11 cellular contexts compared by ENCODE assay signal in the genomic region with DNA sequence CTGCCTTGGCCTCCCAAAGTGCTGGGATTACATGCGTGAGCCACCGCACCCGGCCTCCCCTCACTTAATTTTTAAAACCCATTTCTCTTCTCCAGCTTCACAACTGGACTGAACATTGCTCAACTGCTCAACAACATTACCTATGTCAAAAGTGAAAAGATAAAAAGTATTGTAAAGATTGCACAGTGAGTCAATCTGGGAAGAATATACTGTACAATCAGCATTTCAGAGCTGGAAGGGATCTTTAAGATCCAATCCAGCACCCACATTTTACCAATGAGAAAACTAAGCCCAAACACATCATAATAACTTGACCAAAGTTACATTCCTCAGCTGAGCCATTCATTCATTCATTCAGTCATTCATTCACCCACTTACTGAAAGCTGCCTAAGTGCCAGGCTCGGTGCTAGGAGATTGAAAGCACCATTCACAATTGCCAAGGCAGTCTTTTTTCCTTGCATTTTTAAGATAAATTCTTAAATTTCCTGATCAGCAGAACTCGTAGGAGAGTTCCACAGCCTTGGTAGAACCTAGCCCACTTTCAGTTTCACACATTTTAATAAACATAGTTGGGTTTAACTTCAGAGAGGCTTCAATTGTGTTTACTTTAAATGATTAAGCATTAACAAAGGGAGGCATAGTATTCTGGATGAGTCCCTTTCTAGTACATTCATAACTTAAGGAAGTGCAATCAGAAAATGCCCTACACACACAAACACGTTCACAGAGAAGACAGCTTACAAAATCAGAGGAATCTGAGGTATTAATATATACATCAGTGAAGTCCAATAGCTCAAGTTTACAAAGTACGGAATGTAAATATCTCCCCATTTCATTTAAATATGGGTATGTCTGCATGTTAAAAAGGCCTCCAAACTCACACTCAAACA. TPM values are rescaled to one million over a fixed set of nuclear protein-coding genes. Genes with fewer than 3 reads are reported as not detected.
DNase-seq lines count a peak whose midpoint lies in the region; ATAC-seq and TF ChIP-seq lines count a peak whose summit lies in the region.
"Had no signal": no experiment of that assay in that cellular context is flagged by ENCODE, and none has a peak within 500 bp of the region (broad histone marks: within the 10 kb centered on the region; RNA-seq: fewer than 3 reads in every experiment).

No MANE protein-coding gene starts in this region.

- POLR2A ChIA-PET in activated CD4-positive, alpha-beta T cell treated with anti-CD3 and anti-CD28 coated beads for 36 hours (lab: Charles Lee), result interaction anchor here (0.7 kb wide), 1 partner anchor 360 kb away, joined by 3 read pairs; no protein-coding TSS in a partner anchor

- H3K4me2 ChIP-seq in fibroblast of lung (ENCODE audit: extremely low read depth, insufficient read depth, low read length), result peak overlapping the region; percentile 68
- no peak overlapping the region for H3K4me2 ChIP-seq in trophoblast cell (ENCODE audit: low read length)

- H3K18ac ChIP-seq in trophoblast cell (ENCODE audit: low read length), result no peak overlapping the region

- DNase-seq in activated CD4-positive, alpha-beta T cell treated with anti-CD3 and anti-CD28 coated beads for 36 hours, result no peak
- DNase-seq in activated CD4-positive, alpha-beta T cell treated with anti-CD3 and anti-CD28 coated beads for 1 hour, result no peak
- no peak for DNase-seq in T-helper 17 cell
- peak in 1 of 2 donors; percentile 25 for DNase-seq in fibroblast of lung (ENCODE audit: low read depth in 2 of 2)
- no peak for DNase-seq in stimulated activated effector memory CD8-positive, alpha-beta T cell treated with anti-CD3 and anti-CD28 coated beads, Interleukin-12 subunit alpha, Interleukin-12 subunit beta, amount 100 ng/mL, for 72 hours (ENCODE audit: low spot score in 2 of 2)
- no peak for DNase-seq in NCI-H146 (lab: John Stamatoyannopoulos, UW)
- DNase-seq in trophoblast cell, result no peak
- DNase-seq: activated CD4-positive, alpha-beta T cell treated with anti-CD3 and anti-CD28 coated beads, Interleukin-2, amount 50 U/mL, for 48 hours; NCI-H1048 had no signal

- intact Hi-C loops in activated CD4-positive, alpha-beta T cell treated with anti-CD3 and anti-CD28 coated beads for 36 hours (cut with DNase I, micrococcal nuclease), result loop anchor here in 1 of 2 experiments (5.0 kb wide), 1 partner anchor 359 kb away; no protein-coding TSS in a partner anchor

- H3K23ac ChIP-seq in trophoblast cell (ENCODE audit: low read length), result no peak overlapping the region

- H3K36me3 ChIP-seq in fibroblast of lung (ENCODE audit: control insufficient read depth, insufficient read depth, low read length), result peaks cover 2% of the 10 kb centered on the region
- peaks cover 2 to 5% of the 10 kb centered on the region in 2 experiments for H3K36me3 ChIP-seq in trophoblast cell (ENCODE audit: control insufficient read depth in 1 of 2, insufficient read depth in 2 of 2, low read length in 2 of 2)

- no peak overlapping the region for H3K14ac ChIP-seq in trophoblast cell (ENCODE audit: low read length)

- peaks cover 12% of the 10 kb centered on the region for H3K4me1 ChIP-seq in fibroblast of lung (ENCODE audit: control insufficient read depth, extremely low read depth, insufficient read depth, low read length)
- peaks cover 0 to 3% of the 10 kb centered on the region in 2 experiments for H3K4me1 ChIP-seq in trophoblast cell (ENCODE audit: control insufficient read depth in 1 of 2, insufficient read depth in 2 of 2, low read length in 2 of 2)

- TF ChIP-seq CTCF in fibroblast of lung (conservative IDR thresholded peaks at IDR 0.05 in 1 of 2, IDR thresholded peaks at IDR 0.05 in 1 of 2; ENCODE audit: low read depth in 1 of 2, low read length in 2 of 2), result no peak

- ATAC-seq in activated CD4-positive, alpha-beta T cell treated with anti-CD3 and anti-CD28 coated beads for 36 hours, result no peak
- ATAC-seq in T-helper 17 cell (no peak), HG03342 (IDR thresholded peaks at IDR 0.05; ENCODE audit: unreplicated experiment) (no peak)
- ATAC-seq in stimulated activated effector memory CD8-positive, alpha-beta T cell treated with anti-CD3 and anti-CD28 coated beads, Interleukin-12 subunit alpha, Interleukin-12 subunit beta, amount 100 ng/mL, for 72 hours, result no peak

- H3K27me3 ChIP-seq in fibroblast of lung (ENCODE audit: control insufficient read depth, insufficient read depth, low read length), result no peaks in the 10 kb centered on the region
- H3K27me3 ChIP-seq in trophoblast cell (ENCODE audit: insufficient read depth, low read length), result no peaks in the 10 kb centered on the region

- no peaks in the 10 kb centered on the region for H3K9me3 Mint-ChIP-seq in activated CD4-positive, alpha-beta T cell treated with anti-CD3 and anti-CD28 coated beads for 36 hours (ENCODE audit: low read depth)
- no peaks in the 10 kb centered on the region for H3K9me3 Mint-ChIP-seq in stimulated activated effector memory CD8-positive, alpha-beta T cell treated with anti-CD3 and anti-CD28 coated beads, Interleukin-12 subunit alpha, Interleukin-12 subunit beta, amount 100 ng/mL, for 72 hours

- H2BK5ac ChIP-seq in trophoblast cell (ENCODE audit: low read depth, low read length, poor library complexity), result no peak overlapping the region

- no peak overlapping the region for H2BK12ac ChIP-seq in trophoblast cell (ENCODE audit: low read length)

- H2AFZ ChIP-seq in fibroblast of lung (ENCODE audit: low read length), result no peak overlapping the region
- H2AFZ ChIP-seq in trophoblast cell (ENCODE audit: insufficient read depth, low read length, poor library complexity), result no peak overlapping the region
- H2AFZ ChIP-seq: parathyroid adenoma had no signal

- H3K4me3 Mint-ChIP-seq in activated CD4-positive, alpha-beta T cell treated with anti-CD3 and anti-CD28 coated beads for 36 hours, result peak overlapping the region; percentile 46
- H3K4me3 Mint-ChIP-seq in T-helper 17 cell, result peak overlapping the region; percentile 69
- H3K4me3 Mint-ChIP-seq in stimulated activated effector memory CD8-positive, alpha-beta T cell treated with anti-CD3 and anti-CD28 coated beads, Interleukin-12 subunit alpha, Interleukin-12 subunit beta, amount 100 ng/mL, for 72 hours, result peak overlapping the region; percentile 90

- H3K9me3 ChIP-seq in T-helper 17 cell (ENCODE audit: control insufficient read depth, low read length, poor library complexity, severe bottlenecking) (no peaks in the 10 kb centered on the region), fibroblast of lung (ENCODE audit: control insufficient read depth, insufficient read depth, low read depth, low read length) (no peaks in the 10 kb centered on the region), trophoblast cell (ENCODE audit: insufficient read depth, low read depth, low read length) (no peaks in the 10 kb centered on the region)

- H3K79me2 ChIP-seq in fibroblast of lung (ENCODE audit: control insufficient read depth, insufficient read depth, low read length), result peaks cover 26% of the 10 kb centered on the region
- peaks cover 4% of the 10 kb centered on the region for H3K79me2 ChIP-seq in trophoblast cell (ENCODE audit: control insufficient read depth, insufficient read depth, low read length, poor library complexity)

- peaks cover 33% of the 10 kb centered on the region for H3K36me3 Mint-ChIP-seq in activated CD4-positive, alpha-beta T cell treated with anti-CD3 and anti-CD28 coated beads for 36 hours (ENCODE audit: low read depth)
- H3K36me3 Mint-ChIP-seq in T-helper 17 cell (ENCODE audit: low read depth), result peaks cover 2% of the 10 kb centered on the region
- H3K36me3 Mint-ChIP-seq in stimulated activated effector memory CD8-positive, alpha-beta T cell treated with anti-CD3 and anti-CD28 coated beads, Interleukin-12 subunit alpha, Interleukin-12 subunit beta, amount 100 ng/mL, for 72 hours, result peaks cover 74% of the 10 kb centered on the region

- no CpG with 5 or more reads among the region's 7 CpGs for WGBS in trophoblast cell (ENCODE audit: extremely low coverage, insufficient coverage, insufficient read length)

- no peak overlapping the region for H4K8ac ChIP-seq in trophoblast cell (ENCODE audit: low read depth, low read length)

- CTCF ChIA-PET in activated CD4-positive, alpha-beta T cell treated with anti-CD3 and anti-CD28 coated beads for 36 hours (lab: Charles Lee), result interaction anchor here (0.8 to 7.3 kb wide), 7 partner anchors 19 to 483 kb away, joined by 3 to 45 read pairs (median 4); no protein-coding TSS in a partner anchor

- H3K27ac ChIP-seq in fibroblast of lung (ENCODE audit: insufficient read depth, low read length) (no peak overlapping the region), trophoblast cell (ENCODE audit: low read depth, low read length) (no peak overlapping the region)
- H3K27ac ChIP-seq: parathyroid adenoma had no signal

- no peaks in the 10 kb centered on the region for H4K20me1 ChIP-seq in fibroblast of lung (ENCODE audit: control insufficient read depth, extremely low read depth, insufficient read depth, low read length)

- H3K4me3 ChIP-seq in fibroblast of lung (replicated peaks in 1 of 4; ENCODE audit: control extremely low read depth in 1 of 4, insufficient read depth in 1 of 4, low read depth in 3 of 4, low read length in 4 of 4) (peak overlapping the region; percentile 1 to 91 (median 44)), trophoblast cell (ENCODE audit: low read depth, low read length) (no peak overlapping the region)

- H3K27ac Mint-ChIP-seq in activated CD4-positive, alpha-beta T cell treated with anti-CD3 and anti-CD28 coated beads for 36 hours, result no peak overlapping the region
- H3K27ac Mint-ChIP-seq in T-helper 17 cell, result no peak overlapping the region
- H3K27ac Mint-ChIP-seq in stimulated activated effector memory CD8-positive, alpha-beta T cell treated with anti-CD3 and anti-CD28 coated beads, Interleukin-12 subunit alpha, Interleukin-12 subunit beta, amount 100 ng/mL, for 72 hours, result peak overlapping the region; percentile 29

- H3K9ac ChIP-seq in fibroblast of lung (ENCODE audit: insufficient read depth, low read length) (no peak overlapping the region), trophoblast cell (ENCODE audit: low read length) (no peak overlapping the region)
- H3K9ac ChIP-seq: parathyroid adenoma had no signal

- H2AK5ac ChIP-seq in trophoblast cell (ENCODE audit: low read length), result no peak overlapping the region

- H3K27me3 Mint-ChIP-seq in activated CD4-positive, alpha-beta T cell treated with anti-CD3 and anti-CD28 coated beads for 36 hours, result no peaks in the 10 kb centered on the region
- H3K27me3 Mint-ChIP-seq in T-helper 17 cell, result no peaks in the 10 kb centered on the region

- H4K12ac ChIP-seq in trophoblast cell (ENCODE audit: low read depth, low read length), result no peak overlapping the region

- H3K4me1 Mint-ChIP-seq in activated CD4-positive, alpha-beta T cell treated with anti-CD3 and anti-CD28 coated beads for 36 hours, result peaks cover 46% of the 10 kb centered on the region
- peaks cover 37% of the 10 kb centered on the region for H3K4me1 Mint-ChIP-seq in T-helper 17 cell
- peaks cover 33% of the 10 kb centered on the region for H3K4me1 Mint-ChIP-seq in stimulated activated effector memory CD8-positive, alpha-beta T cell treated with anti-CD3 and anti-CD28 coated beads, Interleukin-12 subunit alpha, Interleukin-12 subunit beta, amount 100 ng/mL, for 72 hours

- H2BK120ac ChIP-seq in trophoblast cell (ENCODE audit: insufficient read depth, low read length, poor library complexity), result no peak overlapping the region

- H3K4ac ChIP-seq in trophoblast cell (ENCODE audit: low read depth, low read length), result no peak overlapping the region

- no peak overlapping the region for H4K91ac ChIP-seq in trophoblast cell (ENCODE audit: low read depth, low read length)

- peaks cover 9% of the 10 kb centered on the region for H3K79me1 ChIP-seq in trophoblast cell (ENCODE audit: low read length)

RNA-seq across cellular contexts. Expression of a gene that starts 3.0 kb away (rescaled TPM):
- 1 to 10 TPM; 3.0 to 4.6 TPM for total RNA-seq in activated CD4-positive, alpha-beta T cell treated with anti-CD3 and anti-CD28 coated beads for 36 hours
- total RNA-seq in T-helper 17 cell (10 to 100 TPM in 1 of 2 donors, 1 to 10 TPM in 1; 9.0 to 13.2 TPM), fibroblast of lung (10.8 and 16.0 TPM in 2 replicates)
- 7.0 and 9.1 TPM in 2 replicates for polyA plus RNA-seq in fibroblast of lung
- 5.1 and 6.9 TPM in 2 replicates for polyA plus RNA-seq in fibroblast of lung (2012)
- 1.3 TPM in 2 replicates for polyA minus RNA-seq in fibroblast of lung (ENCODE audit: low replicate concordance)
- 1.8 and 1.9 TPM in 2 replicates for polyA plus RNA-seq in trophoblast cell (2013)

RNA-seq across cellular contexts. Expression of a gene that starts 4.3 kb away (rescaled TPM):
- 10 to 100 TPM; 31.1 to 47.5 TPM for total RNA-seq in activated CD4-positive, alpha-beta T cell treated with anti-CD3 and anti-CD28 coated beads for 36 hours
- total RNA-seq in T-helper 17 cell (10 to 100 TPM; 18.2 to 22.0 TPM), fibroblast of lung (16.7 and 18.0 TPM in 2 replicates)
- 9.7 and 10.2 TPM in 2 replicates for polyA plus RNA-seq in fibroblast of lung
- 5.3 and 6.0 TPM in 2 replicates for polyA plus RNA-seq in fibroblast of lung (2012)
- polyA minus RNA-seq in fibroblast of lung (ENCODE audit: low replicate concordance), result 1.3 and 13.4 TPM in 2 replicates
- polyA plus RNA-seq in trophoblast cell (2013), result 9.0 and 9.1 TPM in 2 replicates
